Comparison of ENCODE assay signal across 1 cellular context in genomic region chr20:33490934-33491656, GRCh38.
TF ChIP-seq lines count a peak whose summit lies in the region.

No MANE protein-coding gene starts in this region.

TF ChIP-seq in K562, 482 proteins besides CTCF, POLR2A, EP300 and RAD21 (continued from another document):
- TF ChIP-seq, protein P1, sequence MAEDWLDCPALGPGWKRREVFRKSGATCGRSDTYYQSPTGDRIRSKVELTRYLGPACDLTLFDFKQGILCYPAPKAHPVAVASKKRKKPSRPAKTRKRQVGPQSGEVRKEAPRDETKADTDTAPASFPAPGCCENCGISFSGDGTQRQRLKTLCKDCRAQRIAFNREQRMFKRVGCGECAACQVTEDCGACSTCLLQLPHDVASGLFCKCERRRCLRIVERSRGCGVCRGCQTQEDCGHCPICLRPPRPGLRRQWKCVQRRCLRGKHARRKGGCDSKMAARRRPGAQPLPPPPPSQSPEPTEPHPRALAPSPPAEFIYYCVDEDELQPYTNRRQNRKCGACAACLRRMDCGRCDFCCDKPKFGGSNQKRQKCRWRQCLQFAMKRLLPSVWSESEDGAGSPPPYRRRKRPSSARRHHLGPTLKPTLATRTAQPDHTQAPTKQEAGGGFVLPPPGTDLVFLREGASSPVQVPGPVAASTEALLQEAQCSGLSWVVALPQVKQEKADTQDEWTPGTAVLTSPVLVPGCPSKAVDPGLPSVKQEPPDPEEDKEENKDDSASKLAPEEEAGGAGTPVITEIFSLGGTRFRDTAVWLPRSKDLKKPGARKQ (CRISPR knock-in tag; IDR thresholded peaks at IDR 0.05): no peak; the same call in 1 of the 2 replicates
- TF ChIP-seq RBM25 (IDR thresholded peaks at IDR 0.05; ENCODE audit: low read depth, low read length, severe bottlenecking): peak; percentile 97
- peak; percentile 53; the same call in 1 of the 2 replicates for TF ChIP-seq ADNP (tag; IDR thresholded peaks at IDR 0.05)
- peak; percentile 29 to 47; a peak in 2 of 4 replicates for TF ChIP-seq KDM1A (IDR thresholded peaks at IDR 0.05)
- no peak for TF ChIP-seq CHD1 (IDR thresholded peaks at IDR 0.05; ENCODE audit: low read length)
- no peak for TF ChIP-seq ZFP30 (CRISPR knock-in tag; IDR thresholded peaks at IDR 0.05; ENCODE audit: borderline replicate concordance)
- peak in 1 of 2 experiments; percentile 49; a peak in 1 of 4 replicates for TF ChIP-seq RCOR1 (IDR thresholded peaks at IDR 0.05; ENCODE audit: borderline replicate concordance in 1 of 2, low read depth in 2 of 2, low read length in 2 of 2)
- peak; percentile 29; the same call in 1 of the 2 replicates for TF ChIP-seq ZBTB40 (IDR thresholded peaks at IDR 0.05)
- TF ChIP-seq ZBTB40 (CRISPR knock-in tag; IDR thresholded peaks at IDR 0.05): no peak
- no peak for TF ChIP-seq SIX5 (IDR thresholded peaks at IDR 0.05; ENCODE audit: borderline replicate concordance in 1 of 2, insufficient read depth in 1 of 2, low read depth in 1 of 2, low read length in 2 of 2)
- no peak for TF ChIP-seq DDX20 (tag; IDR thresholded peaks at IDR 0.05; ENCODE audit: low read depth)
- peak; percentile 75 for TF ChIP-seq BCOR (IDR thresholded peaks at IDR 0.05)
